9 cellular contexts compared by ENCODE assay signal in genomic region chr19:4694211-4694987, GRCh38. TPM values are rescaled to one million over a fixed set of nuclear protein-coding genes. Genes with fewer than 3 reads are reported as not detected.
DNase-seq lines count a peak whose midpoint lies in the region; ATAC-seq and TF ChIP-seq lines count a peak whose summit lies in the region.
"Had no signal": no experiment of that assay in that cellular context is flagged by ENCODE, and none has a peak within 500 bp of the region (broad histone marks: within the 10 kb centered on the region; RNA-seq: fewer than 3 reads in every experiment).

No MANE protein-coding gene starts in this region.

- H3K4me2 ChIP-seq in HCT116 (ENCODE audit: low read length) = peak overlapping the region; percentile 73
- H3K4me2 ChIP-seq: hepatocyte had no signal

- POLR2A ChIA-PET in HCT116 (lab: Charles Lee) = no interaction called here

- peak overlapping the region; percentile 75 for H3K27ac ChIP-seq in HCT116 (ENCODE audit: low read depth, low read length)
- peak overlapping the region; percentile 26 to 85 (median 69) for H3K27ac ChIP-seq in heart left ventricle
- H3K27ac ChIP-seq: hepatocyte had no signal

- RAD21 ChIA-PET in HCT116 (lab: Charles Lee; ENCODE audit: low non-redundant PET in 1 of 2, low total read pairs in 2 of 2, uncharacterized antibody in 2 of 2, unreplicated experiment in 2 of 2) = no interaction called here

- WGBS in heart left ventricle, 4 donors = 79 to 86% (median 83%) methylated on average over 20 to 22 of the region's 22 CpGs

- H3K36me3 ChIP-seq in HCT116 (ENCODE audit: control insufficient read depth in 1 of 2, insufficient read depth in 2 of 2, low read length in 2 of 2) (peaks cover 6 to 45% of the 10 kb centered on the region in 2 experiments), adipocyte (ENCODE audit: control insufficient read depth, insufficient read depth, low read length, severe bottlenecking) (peaks cover 76% of the 10 kb centered on the region), heart left ventricle (peaks cover 2 to 98% (median 92%) of the 10 kb centered on the region in 9 donors)

- H3K27me3 ChIP-seq in HCT116 (ENCODE audit: insufficient read depth, low read length) = no peaks in the 10 kb centered on the region
- H3K27me3 ChIP-seq in adipocyte (replicated peaks; ENCODE audit: control insufficient read depth, insufficient read depth, low read length) = no peaks in the 10 kb centered on the region
- no peaks in the 10 kb centered on the region for H3K27me3 ChIP-seq in heart left ventricle
- H3K27me3 ChIP-seq: hepatocyte had no signal

- CTCF ChIA-PET in HCT116 (lab: Charles Lee) = interaction anchor here (1.0 kb wide), 2 partner anchors 17 kb away, joined by 3 read pairs; no protein-coding TSS in a partner anchor

- TF ChIP-seq CTCF in HCT116 (IDR thresholded peaks at IDR 0.05 in 2 of 3, conservative IDR thresholded peaks at IDR 0.05 in 1 of 3; ENCODE audit: borderline replicate concordance in 1 of 3, insufficient read depth in 1 of 3, low read depth in 2 of 3, low read length in 2 of 3) (no peak), heart left ventricle (IDR thresholded peaks at IDR 0.05) (no peak)

- DNase-seq in HCT116 (ENCODE audit: low read depth, low spot score) = peak; percentile 93
- peak; percentile 28 for DNase-seq in adipocyte (ENCODE audit: low read depth)
- DNase-seq in heart left ventricle = peak in 2 of 5 donors; percentile 73 to 79
- peak; percentile 83 for DNase-seq in stromal cell of bone marrow (ENCODE audit: low read depth)
- DNase-seq in NCI-H1048 (lab: John Stamatoyannopoulos, UW) = no peak

- no peaks in the 10 kb centered on the region for H3K9me3 ChIP-seq in HCT116 (ENCODE audit: control insufficient read depth in 1 of 2, insufficient read depth in 1 of 2, low read depth in 1 of 2, low read length in 2 of 2)
- no peaks in the 10 kb centered on the region for H3K9me3 ChIP-seq in adipocyte (ENCODE audit: control insufficient read depth, low read length)
- no peaks in the 10 kb centered on the region for H3K9me3 ChIP-seq in heart left ventricle

- ATAC-seq in HCT116 (peak; percentile 91), heart left ventricle (peak in 3 of 4 donors; percentile 47 to 64 (median 50)), GM19452 (IDR thresholded peaks at IDR 0.05; ENCODE audit: unreplicated experiment) (no peak), HG02884 (IDR thresholded peaks at IDR 0.05; ENCODE audit: unreplicated experiment) (no peak), GM21447 (IDR thresholded peaks at IDR 0.05; ENCODE audit: unreplicated experiment) (no peak)

- BruUV-seq in HCT116 (replicated peaks; lab: Mats Ljungman, UMichigan) = TSS peak; percentile 52

- H3K9me2 ChIP-seq in HCT116 (ENCODE audit: insufficient read depth) = no peaks in the 10 kb centered on the region

- H3K79me2 ChIP-seq in HCT116 (ENCODE audit: insufficient read depth, low read length) = peaks cover 9% of the 10 kb centered on the region; the same call in 1 of the 2 replicates
- H3K79me2 ChIP-seq: hepatocyte had no signal

- H3K4me3 ChIP-seq in HCT116 (replicated peaks in 1 of 2; ENCODE audit: low read depth in 1 of 2, low read length in 2 of 2) (peak overlapping the region; percentile 38 to 46), adipocyte (ENCODE audit: low read length) (no peak overlapping the region), heart left ventricle (no peak overlapping the region)
- H3K4me3 ChIP-seq: hepatocyte had no signal

- H3K4me1 ChIP-seq in HCT116 (ENCODE audit: control insufficient read depth in 1 of 2, insufficient read depth in 2 of 2, low read length in 2 of 2) (peaks cover 8 to 19% of the 10 kb centered on the region in 2 experiments), adipocyte (ENCODE audit: control insufficient read depth, insufficient read depth, low read length) (peaks cover 19% of the 10 kb centered on the region), heart left ventricle (peaks cover 0 to 43% (median 11%) of the 10 kb centered on the region in 12 donors)

- intact Hi-C loops in HCT116 (cut with micrococcal nuclease) (no loop called here), heart left ventricle (cut with DNase I) (no loop called here)

- H2AFZ ChIP-seq in HCT116 (ENCODE audit: low read depth, low read length, poor library complexity, severe bottlenecking) = no peak overlapping the region
- H2AFZ ChIP-seq: hepatocyte had no signal

- no peak for TF ChIP-seq POLR2A in HCT116 (IDR thresholded peaks at IDR 0.05; ENCODE audit: borderline replicate concordance, extremely low read depth, insufficient read depth, insufficient read length)
- TF ChIP-seq POLR2A in heart left ventricle (IDR thresholded peaks at IDR 0.05) = no peak

- H3K9ac ChIP-seq in HCT116 (ENCODE audit: low read length) (peak overlapping the region; percentile 66), adipocyte (ENCODE audit: low read length) (no peak overlapping the region)

- TF ChIP-seq RAD21 in HCT116 (IDR thresholded peaks at IDR 0.05; ENCODE audit: low read depth) = no peak

- no peaks in the 10 kb centered on the region for H4K20me1 ChIP-seq in HCT116 (ENCODE audit: insufficient read depth)

TF ChIP-seq in HCT116, 20 proteins besides CTCF, POLR2A, EP300 and RAD21:
- TF ChIP-seq MAX (IDR thresholded peaks at IDR 0.05) (peak; percentile 69), ZBTB33 (IDR thresholded peaks at IDR 0.05; ENCODE audit: extremely low read depth, insufficient replicate concordance, low read length) (no peak), SP1 (IDR thresholded peaks at IDR 0.05; ENCODE audit: low read depth) (peak; percentile 75), EGR1 (IDR thresholded peaks at IDR 0.05; ENCODE audit: low read depth) (peak; percentile 54), REST (IDR thresholded peaks at IDR 0.05; ENCODE audit: low read depth) (no peak), FOSL1 (IDR thresholded peaks at IDR 0.05; ENCODE audit: low read depth) (peak; percentile 69; the same call in 1 of the 2 replicates), ATF3 (IDR thresholded peaks at IDR 0.05) (no peak), POLR2AphosphoS5 (IDR thresholded peaks at IDR 0.05; ENCODE audit: low read depth, low read length) (peak; percentile 65), CEBPB (IDR thresholded peaks at IDR 0.05; ENCODE audit: low read depth) (no peak), YY1 (IDR thresholded peaks at IDR 0.05; ENCODE audit: extremely low read depth, insufficient replicate concordance, low read depth, low read length) (peak; percentile 15)

RNA-seq across cellular contexts. Expression of gene MYDGF, which starts 24.3 kb away (rescaled TPM):
- 110 TPM for total RNA-seq in HCT116 (2021; ENCODE audit: unreplicated experiment)
- polyA plus RNA-seq in HCT116 (2012) = 225 and 280 TPM in 2 replicates
- total RNA-seq in heart left ventricle = 10 to 100 TPM; 19.1 to 49.1 (median 25.5) TPM
- 100 to 1,000 TPM in 1 of 2 donors, 10 to 100 TPM in 1; 33.1 to 201 TPM for polyA plus RNA-seq in heart left ventricle

RNA-seq across cellular contexts. Expression of gene DPP9, which starts 29.2 kb away (rescaled TPM):
- total RNA-seq in HCT116 (2021; ENCODE audit: unreplicated experiment) (67.6 TPM), heart left ventricle (10 to 100 TPM; 38.9 to 65.2 (median 47.7) TPM)
- 48.1 and 49.6 TPM in 2 replicates for polyA plus RNA-seq in HCT116 (2012)
- polyA plus RNA-seq in heart left ventricle = 10 to 100 TPM; 30.7 to 59.6 TPM

RNA-seq across cellular contexts. Expression of gene TNFAIP8L1, which starts 55.1 kb away (rescaled TPM):
- total RNA-seq in HCT116 (2021; ENCODE audit: unreplicated experiment) (22.2 TPM), heart left ventricle (10 to 100 TPM in 1 of 9 donors, 1 to 10 TPM in 8; 2.8 to 15.1 (median 5.8) TPM)
- polyA plus RNA-seq in HCT116 (2012) = 19.5 and 24.0 TPM in 2 replicates
- 1 to 10 TPM; 6.1 to 6.2 TPM for polyA plus RNA-seq in heart left ventricle

Comparison
In these comparisons a context has a peak if more than half of its experiments do, and no peak if none do; other contexts are left out.
1. ATAC-seq: peak in HCT116 (single experiment) and heart left ventricle (3 of 4); none in GM19452 (single experiment), HG02884 (single experiment) and GM21447 (single experiment).
2. H3K4me3 ChIP-seq: peak in HCT116 (2 of 2); none in adipocyte (single experiment) and heart left ventricle (0 of 12).